Comparison of ENCODE assay signal across 1 cellular context in the genomic region with DNA sequence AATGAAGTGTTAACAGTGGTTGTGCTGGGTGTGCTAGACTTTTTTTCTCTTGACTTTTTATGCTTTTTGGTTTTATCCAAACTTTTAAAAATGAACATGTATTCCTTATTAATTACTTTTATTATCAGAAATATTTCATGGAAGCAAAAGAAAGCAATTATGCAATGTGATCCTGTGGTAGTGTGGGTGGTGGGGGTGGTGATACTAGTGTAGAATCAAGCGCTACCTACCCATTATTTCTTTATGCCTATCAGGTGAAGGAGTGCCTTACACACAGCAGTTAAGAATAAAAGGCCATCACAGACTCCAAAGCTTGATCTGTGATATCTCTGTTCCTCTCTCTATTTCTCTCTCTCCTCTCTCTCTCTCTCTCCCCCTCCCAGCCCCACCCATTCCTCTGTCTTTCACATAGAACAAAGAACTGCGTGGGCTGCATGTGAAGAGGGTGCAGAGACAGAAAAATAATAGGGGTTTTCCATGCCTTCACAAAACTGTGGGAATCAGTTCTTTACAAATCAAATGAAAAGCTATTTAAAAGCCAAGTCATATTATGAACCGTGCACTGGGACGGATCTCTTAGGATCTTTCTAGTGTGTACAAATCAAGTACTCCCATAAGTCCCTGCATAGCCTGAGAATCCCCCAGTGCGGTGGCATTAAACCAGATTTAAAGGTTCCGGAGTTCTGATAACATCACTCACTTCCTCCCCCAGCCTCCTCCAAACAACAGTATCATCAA.
TF ChIP-seq lines count a peak whose summit lies in the region.

No MANE protein-coding gene starts in this region.

TF ChIP-seq in GM23338, 12 proteins besides CTCF, POLR2A, EP300 and RAD21 (continued from another document):
- TF ChIP-seq, protein P1, sequence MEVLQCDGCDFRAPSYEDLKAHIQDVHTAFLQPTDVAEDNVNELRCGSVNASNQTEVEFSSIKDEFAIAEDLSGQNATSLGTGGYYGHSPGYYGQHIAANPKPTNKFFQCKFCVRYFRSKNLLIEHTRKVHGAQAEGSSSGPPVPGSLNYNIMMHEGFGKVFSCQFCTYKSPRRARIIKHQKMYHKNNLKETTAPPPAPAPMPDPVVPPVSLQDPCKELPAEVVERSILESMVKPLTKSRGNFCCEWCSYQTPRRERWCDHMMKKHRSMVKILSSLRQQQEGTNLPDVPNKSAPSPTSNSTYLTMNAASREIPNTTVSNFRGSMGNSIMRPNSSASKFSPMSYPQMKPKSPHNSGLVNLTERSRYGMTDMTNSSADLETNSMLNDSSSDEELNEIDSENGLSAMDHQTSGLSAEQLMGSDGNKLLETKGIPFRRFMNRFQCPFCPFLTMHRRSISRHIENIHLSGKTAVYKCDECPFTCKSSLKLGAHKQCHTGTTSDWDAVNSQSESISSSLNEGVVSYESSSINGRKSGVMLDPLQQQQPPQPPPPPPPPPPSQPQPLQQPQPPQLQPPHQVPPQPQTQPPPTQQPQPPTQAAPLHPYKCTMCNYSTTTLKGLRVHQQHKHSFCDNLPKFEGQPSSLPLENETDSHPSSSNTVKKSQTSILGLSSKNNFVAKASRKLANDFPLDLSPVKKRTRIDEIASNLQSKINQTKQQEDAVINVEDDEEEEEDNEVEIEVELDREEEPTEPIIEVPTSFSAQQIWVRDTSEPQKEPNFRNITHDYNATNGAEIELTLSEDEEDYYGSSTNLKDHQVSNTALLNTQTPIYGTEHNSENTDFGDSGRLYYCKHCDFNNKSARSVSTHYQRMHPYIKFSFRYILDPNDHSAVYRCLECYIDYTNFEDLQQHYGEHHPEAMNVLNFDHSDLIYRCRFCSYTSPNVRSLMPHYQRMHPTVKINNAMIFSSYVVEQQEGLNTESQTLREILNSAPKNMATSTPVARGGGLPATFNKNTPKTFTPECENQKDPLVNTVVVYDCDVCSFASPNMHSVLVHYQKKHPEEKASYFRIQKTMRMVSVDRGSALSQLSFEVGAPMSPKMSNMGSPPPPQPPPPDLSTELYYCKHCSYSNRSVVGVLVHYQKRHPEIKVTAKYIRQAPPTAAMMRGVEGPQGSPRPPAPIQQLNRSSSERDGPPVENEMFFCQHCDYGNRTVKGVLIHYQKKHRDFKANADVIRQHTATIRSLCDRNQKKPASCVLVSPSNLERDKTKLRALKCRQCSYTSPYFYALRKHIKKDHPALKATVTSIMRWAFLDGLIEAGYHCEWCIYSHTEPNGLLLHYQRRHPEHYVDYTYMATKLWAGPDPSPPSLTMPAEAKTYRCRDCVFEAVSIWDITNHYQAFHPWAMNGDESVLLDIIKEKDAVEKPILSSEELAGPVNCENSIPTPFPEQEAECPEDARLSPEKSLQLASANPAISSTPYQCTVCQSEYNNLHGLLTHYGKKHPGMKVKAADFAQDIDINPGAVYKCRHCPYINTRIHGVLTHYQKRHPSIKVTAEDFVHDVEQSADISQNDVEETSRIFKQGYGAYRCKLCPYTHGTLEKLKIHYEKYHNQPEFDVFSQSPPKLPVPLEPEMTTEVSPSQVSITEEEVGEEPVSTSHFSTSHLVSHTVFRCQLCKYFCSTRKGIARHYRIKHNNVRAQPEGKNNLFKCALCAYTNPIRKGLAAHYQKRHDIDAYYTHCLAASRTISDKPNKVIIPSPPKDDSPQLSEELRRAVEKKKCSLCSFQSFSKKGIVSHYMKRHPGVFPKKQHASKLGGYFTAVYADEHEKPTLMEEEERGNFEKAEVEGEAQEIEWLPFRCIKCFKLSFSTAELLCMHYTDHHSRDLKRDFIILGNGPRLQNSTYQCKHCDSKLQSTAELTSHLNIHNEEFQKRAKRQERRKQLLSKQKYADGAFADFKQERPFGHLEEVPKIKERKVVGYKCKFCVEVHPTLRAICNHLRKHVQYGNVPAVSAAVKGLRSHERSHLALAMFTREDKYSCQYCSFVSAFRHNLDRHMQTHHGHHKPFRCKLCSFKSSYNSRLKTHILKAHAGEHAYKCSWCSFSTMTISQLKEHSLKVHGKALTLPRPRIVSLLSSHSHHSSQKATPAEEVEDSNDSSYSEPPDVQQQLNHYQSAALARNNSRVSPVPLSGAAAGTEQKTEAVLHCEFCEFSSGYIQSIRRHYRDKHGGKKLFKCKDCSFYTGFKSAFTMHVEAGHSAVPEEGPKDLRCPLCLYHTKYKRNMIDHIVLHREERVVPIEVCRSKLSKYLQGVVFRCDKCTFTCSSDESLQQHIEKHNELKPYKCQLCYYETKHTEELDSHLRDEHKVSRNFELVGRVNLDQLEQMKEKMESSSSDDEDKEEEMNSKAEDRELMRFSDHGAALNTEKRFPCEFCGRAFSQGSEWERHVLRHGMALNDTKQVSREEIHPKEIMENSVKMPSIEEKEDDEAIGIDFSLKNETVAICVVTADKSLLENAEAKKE (CRISPR knock-in tag; IDR thresholded peaks at IDR 0.05): no peak
- TF ChIP-seq, protein P2, sequence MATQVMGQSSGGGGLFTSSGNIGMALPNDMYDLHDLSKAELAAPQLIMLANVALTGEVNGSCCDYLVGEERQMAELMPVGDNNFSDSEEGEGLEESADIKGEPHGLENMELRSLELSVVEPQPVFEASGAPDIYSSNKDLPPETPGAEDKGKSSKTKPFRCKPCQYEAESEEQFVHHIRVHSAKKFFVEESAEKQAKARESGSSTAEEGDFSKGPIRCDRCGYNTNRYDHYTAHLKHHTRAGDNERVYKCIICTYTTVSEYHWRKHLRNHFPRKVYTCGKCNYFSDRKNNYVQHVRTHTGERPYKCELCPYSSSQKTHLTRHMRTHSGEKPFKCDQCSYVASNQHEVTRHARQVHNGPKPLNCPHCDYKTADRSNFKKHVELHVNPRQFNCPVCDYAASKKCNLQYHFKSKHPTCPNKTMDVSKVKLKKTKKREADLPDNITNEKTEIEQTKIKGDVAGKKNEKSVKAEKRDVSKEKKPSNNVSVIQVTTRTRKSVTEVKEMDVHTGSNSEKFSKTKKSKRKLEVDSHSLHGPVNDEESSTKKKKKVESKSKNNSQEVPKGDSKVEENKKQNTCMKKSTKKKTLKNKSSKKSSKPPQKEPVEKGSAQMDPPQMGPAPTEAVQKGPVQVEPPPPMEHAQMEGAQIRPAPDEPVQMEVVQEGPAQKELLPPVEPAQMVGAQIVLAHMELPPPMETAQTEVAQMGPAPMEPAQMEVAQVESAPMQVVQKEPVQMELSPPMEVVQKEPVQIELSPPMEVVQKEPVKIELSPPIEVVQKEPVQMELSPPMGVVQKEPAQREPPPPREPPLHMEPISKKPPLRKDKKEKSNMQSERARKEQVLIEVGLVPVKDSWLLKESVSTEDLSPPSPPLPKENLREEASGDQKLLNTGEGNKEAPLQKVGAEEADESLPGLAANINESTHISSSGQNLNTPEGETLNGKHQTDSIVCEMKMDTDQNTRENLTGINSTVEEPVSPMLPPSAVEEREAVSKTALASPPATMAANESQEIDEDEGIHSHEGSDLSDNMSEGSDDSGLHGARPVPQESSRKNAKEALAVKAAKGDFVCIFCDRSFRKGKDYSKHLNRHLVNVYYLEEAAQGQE (IDR thresholded peaks at IDR 0.05; ENCODE audit: unreplicated experiment): no peak
- TF ChIP-seq NANOG (IDR thresholded peaks at IDR 0.05; ENCODE audit: borderline replicate concordance) (no peak), EZH2phosphoT487 (IDR thresholded peaks at IDR 0.05; ENCODE audit: unreplicated experiment) (no peak), POLR2AphosphoS5 (IDR thresholded peaks at IDR 0.05; ENCODE audit: low read depth) (no peak), STAT1 (IDR thresholded peaks at IDR 0.05; ENCODE audit: unreplicated experiment) (no peak), CREB1 (CRISPR knock-in tag; IDR thresholded peaks at IDR 0.05; ENCODE audit: low read depth) (no peak), ZNF331 (CRISPR knock-in tag; IDR thresholded peaks at IDR 0.05; ENCODE audit: low read depth) (no peak), EZH2 (IDR thresholded peaks at IDR 0.05; ENCODE audit: low read depth, unreplicated experiment) (no peak)
- TF ChIP-seq, protein P3, sequence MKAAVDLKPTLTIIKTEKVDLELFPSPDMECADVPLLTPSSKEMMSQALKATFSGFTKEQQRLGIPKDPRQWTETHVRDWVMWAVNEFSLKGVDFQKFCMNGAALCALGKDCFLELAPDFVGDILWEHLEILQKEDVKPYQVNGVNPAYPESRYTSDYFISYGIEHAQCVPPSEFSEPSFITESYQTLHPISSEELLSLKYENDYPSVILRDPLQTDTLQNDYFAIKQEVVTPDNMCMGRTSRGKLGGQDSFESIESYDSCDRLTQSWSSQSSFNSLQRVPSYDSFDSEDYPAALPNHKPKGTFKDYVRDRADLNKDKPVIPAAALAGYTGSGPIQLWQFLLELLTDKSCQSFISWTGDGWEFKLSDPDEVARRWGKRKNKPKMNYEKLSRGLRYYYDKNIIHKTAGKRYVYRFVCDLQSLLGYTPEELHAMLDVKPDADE (IDR thresholded peaks at IDR 0.05): no peak
